In the genomic region with DNA sequence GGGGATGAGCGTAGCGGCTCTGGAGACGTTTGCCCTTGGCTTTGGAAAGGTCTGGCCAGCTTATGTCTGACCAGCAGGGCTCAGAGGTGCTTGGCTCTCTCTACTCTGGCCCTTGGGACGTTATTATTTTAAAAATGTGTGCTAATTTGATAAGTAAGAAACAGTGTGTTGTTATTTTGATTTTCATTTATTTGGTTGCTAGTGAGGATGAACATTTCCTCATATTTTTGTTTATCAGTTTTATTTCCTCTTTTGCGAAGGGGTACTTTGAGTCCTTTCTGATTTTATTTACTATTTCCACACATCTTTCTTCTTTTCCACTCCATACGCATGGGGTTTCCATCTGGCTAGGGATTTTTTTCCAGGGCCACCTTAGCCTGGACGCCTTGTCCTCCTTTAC, we compare ENCODE assay signal across 1 cellular context.
TF ChIP-seq lines count a peak whose summit lies in the region.

No MANE protein-coding gene starts in this region.

TF ChIP-seq in GM23338, 12 proteins besides CTCF, POLR2A, EP300 and RAD21 (continued from another document):
- TF ChIP-seq, protein P1, sequence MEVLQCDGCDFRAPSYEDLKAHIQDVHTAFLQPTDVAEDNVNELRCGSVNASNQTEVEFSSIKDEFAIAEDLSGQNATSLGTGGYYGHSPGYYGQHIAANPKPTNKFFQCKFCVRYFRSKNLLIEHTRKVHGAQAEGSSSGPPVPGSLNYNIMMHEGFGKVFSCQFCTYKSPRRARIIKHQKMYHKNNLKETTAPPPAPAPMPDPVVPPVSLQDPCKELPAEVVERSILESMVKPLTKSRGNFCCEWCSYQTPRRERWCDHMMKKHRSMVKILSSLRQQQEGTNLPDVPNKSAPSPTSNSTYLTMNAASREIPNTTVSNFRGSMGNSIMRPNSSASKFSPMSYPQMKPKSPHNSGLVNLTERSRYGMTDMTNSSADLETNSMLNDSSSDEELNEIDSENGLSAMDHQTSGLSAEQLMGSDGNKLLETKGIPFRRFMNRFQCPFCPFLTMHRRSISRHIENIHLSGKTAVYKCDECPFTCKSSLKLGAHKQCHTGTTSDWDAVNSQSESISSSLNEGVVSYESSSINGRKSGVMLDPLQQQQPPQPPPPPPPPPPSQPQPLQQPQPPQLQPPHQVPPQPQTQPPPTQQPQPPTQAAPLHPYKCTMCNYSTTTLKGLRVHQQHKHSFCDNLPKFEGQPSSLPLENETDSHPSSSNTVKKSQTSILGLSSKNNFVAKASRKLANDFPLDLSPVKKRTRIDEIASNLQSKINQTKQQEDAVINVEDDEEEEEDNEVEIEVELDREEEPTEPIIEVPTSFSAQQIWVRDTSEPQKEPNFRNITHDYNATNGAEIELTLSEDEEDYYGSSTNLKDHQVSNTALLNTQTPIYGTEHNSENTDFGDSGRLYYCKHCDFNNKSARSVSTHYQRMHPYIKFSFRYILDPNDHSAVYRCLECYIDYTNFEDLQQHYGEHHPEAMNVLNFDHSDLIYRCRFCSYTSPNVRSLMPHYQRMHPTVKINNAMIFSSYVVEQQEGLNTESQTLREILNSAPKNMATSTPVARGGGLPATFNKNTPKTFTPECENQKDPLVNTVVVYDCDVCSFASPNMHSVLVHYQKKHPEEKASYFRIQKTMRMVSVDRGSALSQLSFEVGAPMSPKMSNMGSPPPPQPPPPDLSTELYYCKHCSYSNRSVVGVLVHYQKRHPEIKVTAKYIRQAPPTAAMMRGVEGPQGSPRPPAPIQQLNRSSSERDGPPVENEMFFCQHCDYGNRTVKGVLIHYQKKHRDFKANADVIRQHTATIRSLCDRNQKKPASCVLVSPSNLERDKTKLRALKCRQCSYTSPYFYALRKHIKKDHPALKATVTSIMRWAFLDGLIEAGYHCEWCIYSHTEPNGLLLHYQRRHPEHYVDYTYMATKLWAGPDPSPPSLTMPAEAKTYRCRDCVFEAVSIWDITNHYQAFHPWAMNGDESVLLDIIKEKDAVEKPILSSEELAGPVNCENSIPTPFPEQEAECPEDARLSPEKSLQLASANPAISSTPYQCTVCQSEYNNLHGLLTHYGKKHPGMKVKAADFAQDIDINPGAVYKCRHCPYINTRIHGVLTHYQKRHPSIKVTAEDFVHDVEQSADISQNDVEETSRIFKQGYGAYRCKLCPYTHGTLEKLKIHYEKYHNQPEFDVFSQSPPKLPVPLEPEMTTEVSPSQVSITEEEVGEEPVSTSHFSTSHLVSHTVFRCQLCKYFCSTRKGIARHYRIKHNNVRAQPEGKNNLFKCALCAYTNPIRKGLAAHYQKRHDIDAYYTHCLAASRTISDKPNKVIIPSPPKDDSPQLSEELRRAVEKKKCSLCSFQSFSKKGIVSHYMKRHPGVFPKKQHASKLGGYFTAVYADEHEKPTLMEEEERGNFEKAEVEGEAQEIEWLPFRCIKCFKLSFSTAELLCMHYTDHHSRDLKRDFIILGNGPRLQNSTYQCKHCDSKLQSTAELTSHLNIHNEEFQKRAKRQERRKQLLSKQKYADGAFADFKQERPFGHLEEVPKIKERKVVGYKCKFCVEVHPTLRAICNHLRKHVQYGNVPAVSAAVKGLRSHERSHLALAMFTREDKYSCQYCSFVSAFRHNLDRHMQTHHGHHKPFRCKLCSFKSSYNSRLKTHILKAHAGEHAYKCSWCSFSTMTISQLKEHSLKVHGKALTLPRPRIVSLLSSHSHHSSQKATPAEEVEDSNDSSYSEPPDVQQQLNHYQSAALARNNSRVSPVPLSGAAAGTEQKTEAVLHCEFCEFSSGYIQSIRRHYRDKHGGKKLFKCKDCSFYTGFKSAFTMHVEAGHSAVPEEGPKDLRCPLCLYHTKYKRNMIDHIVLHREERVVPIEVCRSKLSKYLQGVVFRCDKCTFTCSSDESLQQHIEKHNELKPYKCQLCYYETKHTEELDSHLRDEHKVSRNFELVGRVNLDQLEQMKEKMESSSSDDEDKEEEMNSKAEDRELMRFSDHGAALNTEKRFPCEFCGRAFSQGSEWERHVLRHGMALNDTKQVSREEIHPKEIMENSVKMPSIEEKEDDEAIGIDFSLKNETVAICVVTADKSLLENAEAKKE (CRISPR knock-in tag; IDR thresholded peaks at IDR 0.05) = no peak
- TF ChIP-seq, protein P2, sequence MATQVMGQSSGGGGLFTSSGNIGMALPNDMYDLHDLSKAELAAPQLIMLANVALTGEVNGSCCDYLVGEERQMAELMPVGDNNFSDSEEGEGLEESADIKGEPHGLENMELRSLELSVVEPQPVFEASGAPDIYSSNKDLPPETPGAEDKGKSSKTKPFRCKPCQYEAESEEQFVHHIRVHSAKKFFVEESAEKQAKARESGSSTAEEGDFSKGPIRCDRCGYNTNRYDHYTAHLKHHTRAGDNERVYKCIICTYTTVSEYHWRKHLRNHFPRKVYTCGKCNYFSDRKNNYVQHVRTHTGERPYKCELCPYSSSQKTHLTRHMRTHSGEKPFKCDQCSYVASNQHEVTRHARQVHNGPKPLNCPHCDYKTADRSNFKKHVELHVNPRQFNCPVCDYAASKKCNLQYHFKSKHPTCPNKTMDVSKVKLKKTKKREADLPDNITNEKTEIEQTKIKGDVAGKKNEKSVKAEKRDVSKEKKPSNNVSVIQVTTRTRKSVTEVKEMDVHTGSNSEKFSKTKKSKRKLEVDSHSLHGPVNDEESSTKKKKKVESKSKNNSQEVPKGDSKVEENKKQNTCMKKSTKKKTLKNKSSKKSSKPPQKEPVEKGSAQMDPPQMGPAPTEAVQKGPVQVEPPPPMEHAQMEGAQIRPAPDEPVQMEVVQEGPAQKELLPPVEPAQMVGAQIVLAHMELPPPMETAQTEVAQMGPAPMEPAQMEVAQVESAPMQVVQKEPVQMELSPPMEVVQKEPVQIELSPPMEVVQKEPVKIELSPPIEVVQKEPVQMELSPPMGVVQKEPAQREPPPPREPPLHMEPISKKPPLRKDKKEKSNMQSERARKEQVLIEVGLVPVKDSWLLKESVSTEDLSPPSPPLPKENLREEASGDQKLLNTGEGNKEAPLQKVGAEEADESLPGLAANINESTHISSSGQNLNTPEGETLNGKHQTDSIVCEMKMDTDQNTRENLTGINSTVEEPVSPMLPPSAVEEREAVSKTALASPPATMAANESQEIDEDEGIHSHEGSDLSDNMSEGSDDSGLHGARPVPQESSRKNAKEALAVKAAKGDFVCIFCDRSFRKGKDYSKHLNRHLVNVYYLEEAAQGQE (IDR thresholded peaks at IDR 0.05; ENCODE audit: unreplicated experiment) = no peak
- no peak for TF ChIP-seq NANOG (IDR thresholded peaks at IDR 0.05; ENCODE audit: borderline replicate concordance)
TF ChIP-seq in GM23338: peak in this region for 0.
